In the genomic region with DNA sequence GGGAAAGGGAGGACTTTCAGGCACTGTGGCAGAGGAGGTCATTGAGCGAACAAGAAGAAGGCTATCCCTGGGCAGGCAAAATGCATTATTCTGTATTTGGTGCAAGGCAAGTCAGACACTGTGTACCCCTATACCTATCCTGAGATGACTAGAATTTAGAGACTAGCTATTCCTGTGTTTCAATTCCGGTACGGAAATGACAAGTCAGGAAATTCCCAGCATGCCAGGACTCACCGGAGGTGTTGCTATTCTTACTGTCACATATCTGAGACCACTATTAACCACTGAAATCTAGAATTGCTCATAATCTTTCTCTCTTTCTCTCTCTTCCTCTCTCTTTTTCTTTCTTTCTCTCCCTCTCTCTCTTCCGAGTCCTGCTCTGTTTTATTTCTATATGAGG, we compare ENCODE assay signal across 19 cellular contexts.
DNase-seq lines count a peak whose midpoint lies in the region; ATAC-seq, FAIRE-seq and TF ChIP-seq lines count a peak whose summit lies in the region.
"Had no signal": no experiment of that assay in that cellular context is flagged by ENCODE, and none has a peak within 500 bp of the region (broad histone marks: within the 10 kb centered on the region; RNA-seq: fewer than 3 reads in every experiment).

No MANE protein-coding gene starts in this region.

- ATAC-seq in GM18868 (IDR thresholded peaks at IDR 0.05; ENCODE audit: unreplicated experiment) (peak; percentile 93), HG02870 (IDR thresholded peaks at IDR 0.05; ENCODE audit: unreplicated experiment) (peak; percentile 74), GM12878 (peak; percentile 70), HG02678 (IDR thresholded peaks at IDR 0.05; ENCODE audit: unreplicated experiment) (no peak), GM21381 (IDR thresholded peaks at IDR 0.05; ENCODE audit: unreplicated experiment) (no peak)
- ATAC-seq: stimulated activated effector memory CD8-positive, alpha-beta T cell treated with anti-CD3 and anti-CD28 coated beads, Interleukin-12 subunit alpha, Interleukin-12 subunit beta, amount 100 ng/mL, for 72 hours had no signal

- WGBS in GM12878 (ENCODE audit: insufficient coverage, insufficient replicate concordance, low lambda C conversion rate, missing lambda C conversion rate), result 0% methylated on average over 5 of the region's 5 CpGs

- no TSS peak for BruUV-seq in GM12878 (replicated peaks; lab: Mats Ljungman, UMichigan)

- no peak overlapping the region for H2AFZ ChIP-seq in GM12878 (ENCODE audit: control insufficient read depth, low read depth, low read length)

- no peaks in the 10 kb centered on the region for H3K79me2 ChIP-seq in GM12878 (ENCODE audit: control insufficient read depth, insufficient read depth, low read length)

- DNase-seq in GM12878 (ENCODE audit: low read depth, low spot score), result no peak
- DNase-seq in pulmonary artery endothelial cell (ENCODE audit: low read depth, low spot score), result peak; percentile 26
- DNase-seq in dorsolateral prefrontal cortex, result no peak
- no peak for DNase-seq in hippocampal formation (lab: John Stamatoyannopoulos, UW)
- DNase-seq: activated CD4-positive, alpha-beta T cell treated with anti-CD3 and anti-CD28 coated beads for 1 hour; adrenal gland; Calu3; foreskin fibroblast; Kasumi-1; NCI-H345; NK-92 treated with Interleukin-12 subunit alpha and Interleukin-12 subunit beta, amount 100 ng/mL, for 24 hours; tibial artery had no signal

- in situ Hi-C loops in GM12878 (cut with MboI), result no loop called here

- no peak for TF ChIP-seq RAD21 in GM12878 (IDR thresholded peaks at IDR 0.05; ENCODE audit: insufficient read depth, low read depth, low read length)

- CTCF ChIA-PET in GM12878 (lab: Yijun Ruan, JAX), result no interaction called here

- TF ChIP-seq EP300 in GM12878 (IDR thresholded peaks at IDR 0.05; ENCODE audit: borderline replicate concordance in 1 of 2, control insufficient read depth in 1 of 2, low read depth in 2 of 2, low read length in 2 of 2), result peak in 1 of 2 experiments; percentile 37; a peak in 1 of 4 replicates

- no peaks in the 10 kb centered on the region for H3K9me3 ChIP-seq in GM12878 (replicated peaks; ENCODE audit: control insufficient read depth, insufficient read depth, low read length)
- H3K9me3 ChIP-seq: adrenal gland, HAP-1, tibial artery had no signal

- no peak overlapping the region for H3K4me3 ChIP-seq in GM12878
- H3K4me3 ChIP-seq in dorsolateral prefrontal cortex, result no peak overlapping the region
- H3K4me3 ChIP-seq: adrenal gland, HAP-1, tibial artery had no signal

- H3K27ac ChIP-seq in GM12878 (ENCODE audit: control insufficient read depth, insufficient read depth) (no peak overlapping the region), dorsolateral prefrontal cortex (no peak overlapping the region)
- H3K27ac ChIP-seq: adrenal gland, tibial artery had no signal

- SMC1A ChIA-PET in GM12878 (lab: Charles Lee; ENCODE audit: uncharacterized antibody, unreplicated experiment), result no interaction called here

- H3K36me3 ChIP-seq in GM12878 (ENCODE audit: control insufficient read depth in 2 of 2, insufficient read depth in 2 of 2, low read length in 1 of 2), result no peaks in the 10 kb centered on the region
- H3K36me3 ChIP-seq: adrenal gland, HAP-1 had no signal

- intact Hi-C loops in GM12878 (cut with micrococcal nuclease; ENCODE audit: unreplicated experiment), result no loop called here
- intact Hi-C loops in dorsolateral prefrontal cortex (cut with DNase I), result no loop called here

- no peaks in the 10 kb centered on the region for H3K27me3 ChIP-seq in GM12878 (replicated peaks in 1 of 2; ENCODE audit: control insufficient read depth in 2 of 2, insufficient read depth in 2 of 2, low read length in 1 of 2)
- no peaks in the 10 kb centered on the region for H3K27me3 ChIP-seq in dorsolateral prefrontal cortex
- H3K27me3 ChIP-seq: adrenal gland, tibial artery had no signal

- no peak for FAIRE-seq in GM12878 (lab: Jason Lieb, UNC)
- FAIRE-seq: GM18507 had no signal

- POLR2A ChIA-PET in GM12878 (lab: Charles Lee), result no interaction called here

- no peak overlapping the region for H3K4me2 ChIP-seq in GM12878 (ENCODE audit: control insufficient read depth, insufficient read depth)

- RAD21 ChIA-PET in GM12878 (lab: Charles Lee; ENCODE audit: unreplicated experiment), result no interaction called here

- no peaks in the 10 kb centered on the region for H4K20me1 ChIP-seq in GM12878 (ENCODE audit: control insufficient read depth, insufficient read depth)

- no peak for TF ChIP-seq POLR2A in GM12878 (IDR thresholded peaks at IDR 0.05; ENCODE audit: low read depth, low read length)

- no peaks in the 10 kb centered on the region for H3K4me1 ChIP-seq in GM12878 (ENCODE audit: control insufficient read depth, insufficient read depth, low read length)
- H3K4me1 ChIP-seq: adrenal gland, HAP-1, tibial artery had no signal

- no peak for TF ChIP-seq CTCF in GM12878 (IDR thresholded peaks at IDR 0.05 in 2 of 3, conservative IDR thresholded peaks at IDR 0.05 in 1 of 3; ENCODE audit: control insufficient read depth in 2 of 3, extremely low read depth in 1 of 3, insufficient read depth in 1 of 3, low read depth in 3 of 3, low read length in 3 of 3)
- no peak for TF ChIP-seq CTCF in dorsolateral prefrontal cortex (IDR thresholded peaks at IDR 0.05 in 54 of 56, conservative IDR thresholded peaks at IDR 0.05 in 2 of 56; ENCODE audit: low read depth in 1 of 56, partially characterized antibody in 56 of 56)

- H3K9ac ChIP-seq in GM12878 (ENCODE audit: control insufficient read depth, insufficient read depth, low read length), result no peak overlapping the region

TF ChIP-seq in GM12878, 131 proteins besides CTCF, POLR2A, EP300 and RAD21 (continues in another document):
- peak; percentile 69; the same call in 1 of the 2 replicates for TF ChIP-seq BCL11A (IDR thresholded peaks at IDR 0.05; ENCODE audit: low read depth, low read length)
- peak; percentile 89; the same call in 1 of the 2 replicates for TF ChIP-seq NFIC (IDR thresholded peaks at IDR 0.05; ENCODE audit: low read depth, low read length)
- peak in 1 of 2 experiments; percentile 89; a peak in 2 of 4 replicates for TF ChIP-seq ETV6 (conservative IDR thresholded peaks at IDR 0.05 in 1 of 2, IDR thresholded peaks at IDR 0.05 in 1 of 2; ENCODE audit: borderline replicate concordance in 1 of 2, low read depth in 1 of 2)
- no peak for TF ChIP-seq GATAD2B (conservative IDR thresholded peaks at IDR 0.05; ENCODE audit: low read depth)
- TF ChIP-seq, protein P1, sequence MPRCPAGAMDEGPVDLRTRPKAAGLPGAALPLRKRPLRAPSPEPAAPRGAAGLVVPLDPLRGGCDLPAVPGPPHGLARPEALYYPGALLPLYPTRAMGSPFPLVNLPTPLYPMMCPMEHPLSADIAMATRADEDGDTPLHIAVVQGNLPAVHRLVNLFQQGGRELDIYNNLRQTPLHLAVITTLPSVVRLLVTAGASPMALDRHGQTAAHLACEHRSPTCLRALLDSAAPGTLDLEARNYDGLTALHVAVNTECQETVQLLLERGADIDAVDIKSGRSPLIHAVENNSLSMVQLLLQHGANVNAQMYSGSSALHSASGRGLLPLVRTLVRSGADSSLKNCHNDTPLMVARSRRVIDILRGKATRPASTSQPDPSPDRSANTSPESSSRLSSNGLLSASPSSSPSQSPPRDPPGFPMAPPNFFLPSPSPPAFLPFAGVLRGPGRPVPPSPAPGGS (IDR thresholded peaks at IDR 0.05; ENCODE audit: borderline replicate concordance, insufficient read depth, low read depth, low read length, poor library complexity, severe bottlenecking), result peak; percentile 51
- 0 out of 2 replicates have a peak, but pooled peaks have one; percentile 52 for TF ChIP-seq FOXM1 (IDR thresholded peaks at IDR 0.05; ENCODE audit: low read depth, low read length)
- no peak for TF ChIP-seq ZNF24 (IDR thresholded peaks at IDR 0.05)
- no peak for TF ChIP-seq MEF2B (IDR thresholded peaks at IDR 0.05; ENCODE audit: partially characterized antibody, poor library complexity, severe bottlenecking)
- no peak for TF ChIP-seq ZNF622 (IDR thresholded peaks at IDR 0.05)
- TF ChIP-seq SP1 (IDR thresholded peaks at IDR 0.05; ENCODE audit: low read depth, low read length), result no peak
- TF ChIP-seq DPF2 (IDR thresholded peaks at IDR 0.05), result 0 out of 2 replicates have a peak, but pooled peaks have one; percentile 53
- no peak for TF ChIP-seq YBX1 (IDR thresholded peaks at IDR 0.05)
- TF ChIP-seq NR2C2 (IDR thresholded peaks at IDR 0.05; ENCODE audit: borderline replicate concordance, control insufficient read depth, insufficient read length, low read depth), result no peak
- peak; percentile 72 for TF ChIP-seq EED (IDR thresholded peaks at IDR 0.05; ENCODE audit: low read depth)
- no peak for TF ChIP-seq TAF1 (IDR thresholded peaks at IDR 0.05; ENCODE audit: borderline replicate concordance, low read depth, low read length)
- TF ChIP-seq ATF7 (IDR thresholded peaks at IDR 0.05; ENCODE audit: low read depth), result no peak
- TF ChIP-seq CREM (IDR thresholded peaks at IDR 0.05; ENCODE audit: low read depth), result peak; percentile 49; the same call in 1 of the 2 replicates
- peak; percentile 81 for TF ChIP-seq RUNX3 (IDR thresholded peaks at IDR 0.05; ENCODE audit: low read length)
- TF ChIP-seq, protein P2, sequence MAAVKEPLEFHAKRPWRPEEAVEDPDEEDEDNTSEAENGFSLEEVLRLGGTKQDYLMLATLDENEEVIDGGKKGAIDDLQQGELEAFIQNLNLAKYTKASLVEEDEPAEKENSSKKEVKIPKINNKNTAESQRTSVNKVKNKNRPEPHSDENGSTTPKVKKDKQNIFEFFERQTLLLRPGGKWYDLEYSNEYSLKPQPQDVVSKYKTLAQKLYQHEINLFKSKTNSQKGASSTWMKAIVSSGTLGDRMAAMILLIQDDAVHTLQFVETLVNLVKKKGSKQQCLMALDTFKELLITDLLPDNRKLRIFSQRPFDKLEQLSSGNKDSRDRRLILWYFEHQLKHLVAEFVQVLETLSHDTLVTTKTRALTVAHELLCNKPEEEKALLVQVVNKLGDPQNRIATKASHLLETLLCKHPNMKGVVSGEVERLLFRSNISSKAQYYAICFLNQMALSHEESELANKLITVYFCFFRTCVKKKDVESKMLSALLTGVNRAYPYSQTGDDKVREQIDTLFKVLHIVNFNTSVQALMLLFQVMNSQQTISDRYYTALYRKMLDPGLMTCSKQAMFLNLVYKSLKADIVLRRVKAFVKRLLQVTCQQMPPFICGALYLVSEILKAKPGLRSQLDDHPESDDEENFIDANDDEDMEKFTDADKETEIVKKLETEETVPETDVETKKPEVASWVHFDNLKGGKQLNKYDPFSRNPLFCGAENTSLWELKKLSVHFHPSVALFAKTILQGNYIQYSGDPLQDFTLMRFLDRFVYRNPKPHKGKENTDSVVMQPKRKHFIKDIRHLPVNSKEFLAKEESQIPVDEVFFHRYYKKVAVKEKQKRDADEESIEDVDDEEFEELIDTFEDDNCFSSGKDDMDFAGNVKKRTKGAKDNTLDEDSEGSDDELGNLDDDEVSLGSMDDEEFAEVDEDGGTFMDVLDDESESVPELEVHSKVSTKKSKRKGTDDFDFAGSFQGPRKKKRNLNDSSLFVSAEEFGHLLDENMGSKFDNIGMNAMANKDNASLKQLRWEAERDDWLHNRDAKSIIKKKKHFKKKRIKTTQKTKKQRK (IDR thresholded peaks at IDR 0.05; ENCODE audit: low read depth, low read length), result no peak

Comparison
In these comparisons a context has a peak if more than half of its experiments do, and no peak if none do; other contexts are left out.
1. ATAC-seq: peak in GM18868 (single experiment), HG02870 (single experiment) and GM12878 (single experiment); none in HG02678 (single experiment) and GM21381 (single experiment).